ENCODE assay signal across 27 cellular contexts in genomic region chr3:54003136-54003535, GRCh38.
"Had no signal": no experiment of that assay in that cellular context is flagged by ENCODE, and none has a peak within 500 bp of the region (broad histone marks: within the 10 kb centered on the region; RNA-seq: fewer than 3 reads in every experiment).

No MANE protein-coding gene starts in this region.

- H3K36me3 ChIP-seq: brain microvascular endothelial cell, SJCRH30, WERI-Rb-1 had no signal

- ATAC-seq: activated CD8-positive, alpha-beta memory T cell treated with anti-CD3 and anti-CD28 coated beads, Interleukin-2, amount 10 ng/mL, durations not matched to agents 7 days and 5 days; activated naive CD8-positive, alpha-beta T cell treated with anti-CD3 and anti-CD28 coated beads, Interleukin-2, amount 50 U/mL, for 24 hours had no signal

- DNase-seq: activated CD4-positive, alpha-beta memory T cell treated with anti-CD3 and anti-CD28 coated beads, Interleukin-2, amount 10 ng/mL, durations not matched to agents 7 days and 5 days; activated CD4-positive, alpha-beta T cell treated with anti-CD3 and anti-CD28 coated beads for 1 hour; activated CD4-positive, alpha-beta T cell treated with anti-CD3 and anti-CD28 coated beads for 48 hours; activated CD4-positive, CD25-positive, alpha-beta regulatory T cell; activated CD8-positive, alpha-beta memory T cell treated with anti-CD3 and anti-CD28 coated beads for 24 hours; activated CD8-positive, alpha-beta memory T cell treated with anti-CD3 and anti-CD28 coated beads, Interleukin-2, amount 10 ng/mL, durations not matched to agents 7 days and 5 days; activated CD8-positive, alpha-beta memory T cell treated with anti-CD3 and anti-CD28 coated beads, Interleukin-2, amount 50 U/mL, for 48 hours; activated effector memory CD4-positive, alpha-beta T cell treated with Interleukin-2 at 50 U/mL for 16 hours; activated naive CD4-positive, alpha-beta T cell treated with anti-CD3 and anti-CD28 coated beads, Interleukin-2, amount 10 ng/mL, durations not matched to agents 7 days and 5 days; activated naive CD8-positive, alpha-beta T cell treated with anti-CD3 and anti-CD28 coated beads, Interleukin-2, amount 50 U/mL, for 24 hours; activated T-cell treated with anti-CD3 and anti-CD28 coated beads, Interleukin-2, amount 50 U/mL, for 48 hours; aorta; brain microvascular endothelial cell; NCI-H1105 treated with DMSO at 0.1 percent for 48 hours; NCI-H1436; NCI-H1694; NCI-H1930; NCI-H2081 treated with DMSO at 0.1 percent for 48 hours; NCI-H345; NCI-H524 treated with DMSO at 0.1 percent for 48 hours; NK-92 treated with Interleukin-12 subunit alpha and Interleukin-12 subunit beta, amount 100 ng/mL, for 24 hours; PC-9; Right ventricle myocardium superior; SJCRH30; T1000; WERI-Rb-1 had no signal

- H3K4me2 ChIP-seq: PC-9 had no signal

- H2AFZ ChIP-seq: PC-9 had no signal

- H3K27me3 ChIP-seq: brain microvascular endothelial cell, SJCRH30 had no signal

- H3K27ac ChIP-seq: brain microvascular endothelial cell, PC-9, SJCRH30, SK-N-MC, WERI-Rb-1 had no signal

- H3K9me3 ChIP-seq: SJCRH30 had no signal

- H3K4me3 ChIP-seq: PC-9, SJCRH30, SK-N-MC had no signal
